Comparison of ENCODE assay signal across 9 cellular contexts in the genomic region with DNA sequence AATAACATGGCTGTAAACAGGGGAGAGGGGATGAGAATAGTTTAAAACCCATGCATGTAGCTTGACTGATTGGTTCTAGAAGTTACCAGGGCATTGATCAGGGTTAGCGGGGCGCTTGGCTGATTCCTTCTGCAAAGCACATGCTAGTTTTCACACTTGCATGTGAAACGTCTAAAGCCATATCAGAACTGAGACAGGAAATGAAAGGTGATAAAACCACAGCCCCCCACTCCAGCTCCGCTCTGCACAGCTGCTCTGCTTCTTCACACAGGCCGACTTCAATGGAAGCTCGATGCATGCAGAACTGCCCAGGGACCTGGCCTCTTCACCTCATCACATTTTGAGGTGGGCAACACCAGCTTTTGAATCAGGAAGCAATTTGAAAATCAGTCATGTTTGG. TPM values are rescaled to one million over a fixed set of nuclear protein-coding genes. Genes with fewer than 3 reads are reported as not detected.
DNase-seq lines count a peak whose midpoint lies in the region; ATAC-seq and TF ChIP-seq lines count a peak whose summit lies in the region.
"Had no signal": no experiment of that assay in that cellular context is flagged by ENCODE, and none has a peak within 500 bp of the region (broad histone marks: within the 10 kb centered on the region; RNA-seq: fewer than 3 reads in every experiment).

No MANE protein-coding gene starts in this region.

- no peaks in the 10 kb centered on the region for H3K79me2 ChIP-seq in GM23338 (replicated peaks; ENCODE audit: insufficient read depth)

- H3K4me1 Mint-ChIP-seq in activated CD8-positive, alpha-beta memory T cell treated with anti-CD3 and anti-CD28 coated beads, Interleukin-2, amount 10 ng/mL, durations not matched to agents 7 days and 5 days: peaks cover 14% of the 10 kb centered on the region
- H3K4me1 Mint-ChIP-seq in GM23338 (peaks cover 6% of the 10 kb centered on the region; the same call in 2 of the 3 replicates), IgD-negative memory B cell (peaks cover 20 to 26% (median 23%) of the 10 kb centered on the region in 3 donors), HFFc6 (ENCODE audit: low read depth) (peaks cover 19% of the 10 kb centered on the region)

- H3K9me3 Mint-ChIP-seq in activated CD8-positive, alpha-beta memory T cell treated with anti-CD3 and anti-CD28 coated beads, Interleukin-2, amount 10 ng/mL, durations not matched to agents 7 days and 5 days (ENCODE audit: low read depth): no peaks in the 10 kb centered on the region
- H3K9me3 Mint-ChIP-seq in GM23338 (no peaks in the 10 kb centered on the region), IgD-negative memory B cell (no peaks in the 10 kb centered on the region), HFFc6 (no peaks in the 10 kb centered on the region)

- H3K4me1 ChIP-seq in GM23338 (ENCODE audit: insufficient read depth) (peaks cover 8% of the 10 kb centered on the region; the same call in 1 of the 2 replicates), left ventricle myocardium inferior (no peaks in the 10 kb centered on the region), foreskin keratinocyte (no peaks in the 10 kb centered on the region)

- H3K27ac ChIP-seq in GM23338 (ENCODE audit: low read depth) (no peak overlapping the region), left ventricle myocardium inferior (replicated peaks) (no peak overlapping the region), foreskin keratinocyte (no peak overlapping the region)

- peak overlapping the region; percentile 86 for H2AFZ ChIP-seq in GM23338

- H3K4me3 Mint-ChIP-seq in activated CD8-positive, alpha-beta memory T cell treated with anti-CD3 and anti-CD28 coated beads, Interleukin-2, amount 10 ng/mL, durations not matched to agents 7 days and 5 days: no peak overlapping the region
- H3K4me3 Mint-ChIP-seq in GM23338: no peak overlapping the region
- H3K4me3 Mint-ChIP-seq in IgD-negative memory B cell: peak overlapping the region in 3 of 4 donors; percentile 20 to 68 (median 49)
- no peak overlapping the region for H3K4me3 Mint-ChIP-seq in HFFc6

- H3K36me3 ChIP-seq in GM23338 (ENCODE audit: insufficient read depth) (no peaks in the 10 kb centered on the region), left ventricle myocardium inferior (no peaks in the 10 kb centered on the region)

- CTCF ChIA-PET in activated CD8-positive, alpha-beta memory T cell treated with anti-CD3 and anti-CD28 coated beads, Interleukin-2, amount 10 ng/mL, durations not matched to agents 7 days and 5 days (lab: Charles Lee): interaction anchor here (0.9 to 1.8 kb wide), 4 partner anchors 45 to 237 kb away, joined by 3 to 12 read pairs (median 6); no protein-coding TSS in a partner anchor

- intact Hi-C loops in left ventricle myocardium inferior (cut with micrococcal nuclease): no loop called here

- peak; percentile 45 for DNase-seq in activated CD8-positive, alpha-beta memory T cell treated with anti-CD3 and anti-CD28 coated beads, Interleukin-2, amount 10 ng/mL, durations not matched to agents 7 days and 5 days
- no peak for DNase-seq in activated CD8-positive, alpha-beta memory T cell treated with anti-CD3 and anti-CD28 coated beads for 24 hours
- DNase-seq in GM23338 (ENCODE audit: low spot score) (no peak), left ventricle myocardium inferior (no peak), HFFc6 (no peak), foreskin keratinocyte (no peak)
- peak; percentile 3 to 9 for DNase-seq in stimulated activated CD8-positive, alpha-beta memory T cell treated with anti-CD3 and anti-CD28 coated beads, Interleukin-7, amount 100 ng/mL, for 4 hours (ENCODE audit: low read depth in 2 of 2)

- H3K4me3 ChIP-seq in GM23338: no peak overlapping the region
- H3K4me3 ChIP-seq in left ventricle myocardium inferior: no peak overlapping the region

- H3K27me3 ChIP-seq in GM23338 (ENCODE audit: insufficient read depth): no peaks in the 10 kb centered on the region
- H3K27me3 ChIP-seq in left ventricle myocardium inferior (ENCODE audit: low read depth): peaks cover 4% of the 10 kb centered on the region
- no peaks in the 10 kb centered on the region for H3K27me3 ChIP-seq in foreskin keratinocyte

- H3K9me3 ChIP-seq in left ventricle myocardium inferior (replicated peaks): peaks cover 3% of the 10 kb centered on the region

- H3F3A ChIP-seq in GM23338 (replicated peaks; ENCODE audit: low read depth): no peaks in the 10 kb centered on the region

- H3K9me2 ChIP-seq in GM23338 (ENCODE audit: insufficient read depth): no peaks in the 10 kb centered on the region

- H3K36me3 Mint-ChIP-seq in activated CD8-positive, alpha-beta memory T cell treated with anti-CD3 and anti-CD28 coated beads, Interleukin-2, amount 10 ng/mL, durations not matched to agents 7 days and 5 days: no peaks in the 10 kb centered on the region
- H3K36me3 Mint-ChIP-seq in GM23338 (ENCODE audit: low read depth) (no peaks in the 10 kb centered on the region), IgD-negative memory B cell (no peaks in the 10 kb centered on the region), HFFc6 (ENCODE audit: low read depth) (no peaks in the 10 kb centered on the region)

- peak; percentile 36 for ATAC-seq in activated CD8-positive, alpha-beta memory T cell treated with anti-CD3 and anti-CD28 coated beads, Interleukin-2, amount 10 ng/mL, durations not matched to agents 7 days and 5 days
- ATAC-seq in GM23338: no peak
- no peak for ATAC-seq in foreskin keratinocyte

- H3K27me3 Mint-ChIP-seq in activated CD8-positive, alpha-beta memory T cell treated with anti-CD3 and anti-CD28 coated beads, Interleukin-2, amount 10 ng/mL, durations not matched to agents 7 days and 5 days: peaks cover 51% of the 10 kb centered on the region
- H3K27me3 Mint-ChIP-seq in GM23338 (ENCODE audit: insufficient read depth, low read depth, poor library complexity): peaks cover 3% of the 10 kb centered on the region
- peaks cover 3% of the 10 kb centered on the region for H3K27me3 Mint-ChIP-seq in IgD-negative memory B cell
- H3K27me3 Mint-ChIP-seq in HFFc6 (ENCODE audit: insufficient read depth): no peaks in the 10 kb centered on the region; the same call in 1 of the 2 replicates

- no peak overlapping the region for H3K27ac Mint-ChIP-seq in activated CD8-positive, alpha-beta memory T cell treated with anti-CD3 and anti-CD28 coated beads, Interleukin-2, amount 10 ng/mL, durations not matched to agents 7 days and 5 days
- no peak overlapping the region for H3K27ac Mint-ChIP-seq in GM23338
- peak overlapping the region in 1 of 3 donors; percentile 1 for H3K27ac Mint-ChIP-seq in IgD-negative memory B cell
- no peak overlapping the region for H3K27ac Mint-ChIP-seq in HFFc6

- H3K4me2 ChIP-seq in GM23338: no peak overlapping the region

- TF ChIP-seq CTCF in GM23338 (conservative IDR thresholded peaks at IDR 0.05; ENCODE audit: low read depth in 2 of 2): no peak
- no peak for TF ChIP-seq CTCF in left ventricle myocardium inferior (IDR thresholded peaks at IDR 0.05; ENCODE audit: borderline replicate concordance)
- TF ChIP-seq CTCF in HFFc6 (IDR thresholded peaks at IDR 0.05): no peak
- no peak for TF ChIP-seq CTCF in foreskin keratinocyte (conservative IDR thresholded peaks at IDR 0.05)

- no peaks in the 10 kb centered on the region for H4K20me1 ChIP-seq in GM23338 (replicated peaks; ENCODE audit: insufficient read depth)

RNA-seq across cellular contexts. Expression of gene HRH4, which starts 31.4 kb away (rescaled TPM):
- not detected for total RNA-seq in activated CD8-positive, alpha-beta memory T cell treated with anti-CD3 and anti-CD28 coated beads, Interleukin-2, amount 10 ng/mL, durations not matched to agents 7 days and 5 days
- total RNA-seq in GM23338 (2014; rRNA removed; shearing (Covaris generic)): 0.17 TPM in 1 of 2 replicates, not detected in the other
- 0.07 TPM in 1 of 2 replicates, not detected in the other for polyA plus RNA-seq in GM23338 (2016; fragmentation: Nextera tagmentation; extraction: Ambion mirVana)
- polyA plus RNA-seq in IgD-negative memory B cell: not detected
- total RNA-seq in left ventricle myocardium inferior: 0.33 TPM
- not detected for total RNA-seq in HFFc6 (2021; fragmentation: NEBNext Ultra II Directional; extraction: Animal tissue kit (Norgen Biotek cat#: 25700))
- 0.04 TPM in 1 of 2 replicates, not detected in the other for total RNA-seq in foreskin keratinocyte
- polyA plus RNA-seq in foreskin keratinocyte: not detected in 2 replicates
- total RNA-seq: kidney epithelial cell had no signal

Comparison
In these comparisons a context has a peak if more than half of its experiments do, and no peak if none do; other contexts are left out.
1. DNase-seq: peak in activated CD8-positive, alpha-beta memory T cell treated with anti-CD3 and anti-CD28 coated beads, Interleukin-2, amount 10 ng/mL, durations not matched to agents 7 days and 5 days (single experiment) and stimulated activated CD8-positive, alpha-beta memory T cell treated with anti-CD3 and anti-CD28 coated beads, Interleukin-7, amount 100 ng/mL, for 4 hours (2 of 2); none in activated CD8-positive, alpha-beta memory T cell treated with anti-CD3 and anti-CD28 coated beads for 24 hours (single experiment), GM23338 (single experiment), left ventricle myocardium inferior (single experiment), HFFc6 (single experiment) and foreskin keratinocyte (0 of 2).
2. H3K4me3 Mint-ChIP-seq: peak in IgD-negative memory B cell (3 of 4); none in activated CD8-positive, alpha-beta memory T cell treated with anti-CD3 and anti-CD28 coated beads, Interleukin-2, amount 10 ng/mL, durations not matched to agents 7 days and 5 days (single experiment), GM23338 (single experiment) and HFFc6 (single experiment).